ENCODE assay signal across 11 cellular contexts in genomic region chr9:115157245-115157674, GRCh38. TPM values are rescaled to one million over a fixed set of nuclear protein-coding genes. Genes with fewer than 3 reads are reported as not detected.
DNase-seq lines count a peak whose midpoint lies in the region; ATAC-seq and TF ChIP-seq lines count a peak whose summit lies in the region.
"Had no signal": no experiment of that assay in that cellular context is flagged by ENCODE, and none has a peak within 500 bp of the region (broad histone marks: within the 10 kb centered on the region; RNA-seq: fewer than 3 reads in every experiment).

No MANE protein-coding gene starts in this region.

- H3K4me1 ChIP-seq in tibial artery = peaks cover 0 to 43% (median 12%) of the 10 kb centered on the region in 4 donors
- H3K4me1 ChIP-seq: Peyer's patch had no signal

- H3K36me3 ChIP-seq in tibial artery = no peaks in the 10 kb centered on the region
- H3K36me3 ChIP-seq: Peyer's patch had no signal

- peak overlapping the region; percentile 81 for H3K27ac Mint-ChIP-seq in HFFc6
- H3K27ac Mint-ChIP-seq: activated naive CD8-positive, alpha-beta T cell treated with anti-CD3 and anti-CD28 coated beads, Interleukin-2, amount 10 ng/mL, durations not matched to agents 7 days and 5 days; nephron had no signal

- ATAC-seq in HG02588 (IDR thresholded peaks at IDR 0.05; ENCODE audit: unreplicated experiment) = no peak

- intact Hi-C loops in tibial artery (cut with DNase I; ENCODE audit: low total_unique reads) = no loop called here

- H3K4me3 Mint-ChIP-seq in HFFc6 = peak overlapping the region; percentile 72
- H3K4me3 Mint-ChIP-seq: activated naive CD8-positive, alpha-beta T cell treated with anti-CD3 and anti-CD28 coated beads, Interleukin-2, amount 10 ng/mL, durations not matched to agents 7 days and 5 days; nephron had no signal

- no peaks in the 10 kb centered on the region for H3K9me3 ChIP-seq in tibial artery
- H3K9me3 ChIP-seq: Peyer's patch had no signal

- no peaks in the 10 kb centered on the region for H3K27me3 ChIP-seq in tibial artery
- H3K27me3 ChIP-seq: Peyer's patch had no signal

- H3K4me3 ChIP-seq in tibial artery = no peak overlapping the region
- H3K4me3 ChIP-seq: Peyer's patch had no signal

- H3K27me3 Mint-ChIP-seq in HFFc6 (ENCODE audit: insufficient read depth) = peaks cover 1% of the 10 kb centered on the region; the same call in 1 of the 2 replicates

- no peaks in the 10 kb centered on the region for H3K36me3 Mint-ChIP-seq in HFFc6 (ENCODE audit: low read depth)
- H3K36me3 Mint-ChIP-seq: activated naive CD8-positive, alpha-beta T cell treated with anti-CD3 and anti-CD28 coated beads, Interleukin-2, amount 10 ng/mL, durations not matched to agents 7 days and 5 days had no signal

- DNase-seq in HFFc6 (peak; percentile 82), amniotic epithelial cell (ENCODE audit: low read depth) (peak; percentile 96), inferior parietal cortex (ENCODE audit: extremely low spot score) (peak; percentile 12), tibial artery (peak in 1 of 2 donors; percentile 72), NCI-H82 (lab: John Stamatoyannopoulos, UW) (no peak)
- DNase-seq in central memory CD4-positive, alpha-beta T cell = no peak
- no peak for DNase-seq in activated CD4-positive, CD25-positive, alpha-beta regulatory T cell treated with anti-CD3 and anti-CD28 coated beads, Interleukin-2, amount 50 U/mL, for 72 hours
- DNase-seq: activated naive CD8-positive, alpha-beta T cell treated with anti-CD3 and anti-CD28 coated beads, Interleukin-2, amount 10 ng/mL, durations not matched to agents 7 days and 5 days; Peyer's patch had no signal

- H3K9me3 Mint-ChIP-seq in HFFc6 = no peaks in the 10 kb centered on the region
- H3K9me3 Mint-ChIP-seq: activated naive CD8-positive, alpha-beta T cell treated with anti-CD3 and anti-CD28 coated beads, Interleukin-2, amount 10 ng/mL, durations not matched to agents 7 days and 5 days; nephron had no signal

- TF ChIP-seq CTCF in HFFc6 (IDR thresholded peaks at IDR 0.05) (no peak), tibial artery (IDR thresholded peaks at IDR 0.05) (no peak)

- peaks cover 56% of the 10 kb centered on the region for H3K4me1 Mint-ChIP-seq in HFFc6 (ENCODE audit: low read depth)
- H3K4me1 Mint-ChIP-seq: activated naive CD8-positive, alpha-beta T cell treated with anti-CD3 and anti-CD28 coated beads, Interleukin-2, amount 10 ng/mL, durations not matched to agents 7 days and 5 days; nephron had no signal

- H3K27ac ChIP-seq in tibial artery = peak overlapping the region; percentile 56 to 66

RNA-seq across cellular contexts. Expression of gene TNC, which starts 39.3 kb away (rescaled TPM):
- total RNA-seq in HFFc6 (2021; fragmentation: NEBNext Ultra II Directional; extraction: Animal tissue kit (Norgen Biotek cat#: 25700)) = 10 to 100 TPM; 51.6 to 86.3 (median 70.4) TPM

Comparison
In these comparisons a context has a peak if more than half of its experiments do, and no peak if none do; other contexts are left out.
1. DNase-seq: peak in HFFc6 (single experiment), amniotic epithelial cell (single experiment) and inferior parietal cortex (single experiment); none in central memory CD4-positive, alpha-beta T cell (single experiment), activated CD4-positive, CD25-positive, alpha-beta regulatory T cell treated with anti-CD3 and anti-CD28 coated beads, Interleukin-2, amount 50 U/mL, for 72 hours (single experiment) and NCI-H82 (single experiment).